Comparison of ENCODE assay signal across 19 cellular contexts in genomic region chr6:166916824-166917223, GRCh38. TPM values are rescaled to one million over a fixed set of nuclear protein-coding genes. Genes with fewer than 3 reads are reported as not detected.
DNase-seq lines count a peak whose midpoint lies in the region; FAIRE-seq and TF ChIP-seq lines count a peak whose summit lies in the region.
"Had no signal": no experiment of that assay in that cellular context is flagged by ENCODE, and none has a peak within 500 bp of the region (broad histone marks: within the 10 kb centered on the region; RNA-seq: fewer than 3 reads in every experiment).

No MANE protein-coding gene starts in this region.

- no peak for TF ChIP-seq POLR2A in GM12892 (IDR thresholded peaks at IDR 0.05; ENCODE audit: low read depth, low read length)

- no peak for DNase-seq in GM12892 (ENCODE audit: insufficient read length)
- DNase-seq in GM19239 (ENCODE audit: insufficient read length, low spot score): no peak
- DNase-seq in small intestine: no peak
- DNase-seq in NCI-H82 (lab: John Stamatoyannopoulos, UW): no peak
- no peak for DNase-seq in activated T-cell treated with anti-CD3 and anti-CD28 coated beads, Interleukin-2, amount 50 U/mL, for 24 hours
- DNase-seq: 8988T; AML-193; Caco-2; Calu3; CD4-positive, alpha-beta T cell; CD8-positive, alpha-beta T cell; DMS79 treated with DMSO at 0.1 percent for 48 hours; GF-D8 had no signal

- peaks cover 21% of the 10 kb centered on the region for H3K36me3 Mint-ChIP-seq in activated T-cell treated with anti-CD3 and anti-CD28 coated beads, Interleukin-2, amount 50 U/mL, for 24 hours (ENCODE audit: low read depth)

- no peak overlapping the region for H3K27ac ChIP-seq in small intestine (ENCODE audit: low read depth in 1 of 2, low read length in 1 of 2)
- H3K27ac ChIP-seq: BLaER1 treated with 17β-estradiol and CSF1 and Interleukin-3, amounts not matched to agents 10 nM and 100 nM; C4-2B had no signal

- H3K4me1 Mint-ChIP-seq in activated T-cell treated with anti-CD3 and anti-CD28 coated beads, Interleukin-2, amount 50 U/mL, for 24 hours (ENCODE audit: low read depth): no peaks in the 10 kb centered on the region

- peaks cover 3% of the 10 kb centered on the region for H3K9me3 Mint-ChIP-seq in activated T-cell treated with anti-CD3 and anti-CD28 coated beads, Interleukin-2, amount 50 U/mL, for 24 hours

- H3K27me3 ChIP-seq in small intestine (ENCODE audit: control insufficient read depth in 2 of 2, insufficient read depth in 2 of 2, low read length in 2 of 2): no peaks in the 10 kb centered on the region
- H3K27me3 ChIP-seq: BLaER1 treated with 17β-estradiol and CSF1 and Interleukin-3, amounts not matched to agents 10 nM and 100 nM had no signal

- H3K4me3 Mint-ChIP-seq in activated T-cell treated with anti-CD3 and anti-CD28 coated beads, Interleukin-2, amount 50 U/mL, for 24 hours: no peak overlapping the region
- H3K4me3 Mint-ChIP-seq: B cell; CD4-positive, alpha-beta T cell; CD8-positive, alpha-beta T cell had no signal

- 21 to 67% (median 40%) methylated on average over 2 of the region's 2 CpGs for WGBS in small intestine, 3 donors

- H3K4me1 ChIP-seq in small intestine (ENCODE audit: control insufficient read depth in 2 of 2, insufficient read depth in 1 of 2, low read depth in 1 of 2, low read length in 1 of 2): no peaks in the 10 kb centered on the region
- H3K4me1 ChIP-seq: Caco-2 had no signal

- no peaks in the 10 kb centered on the region for H3K36me3 ChIP-seq in small intestine (ENCODE audit: control insufficient read depth in 2 of 2, insufficient read depth in 2 of 2, low read length in 2 of 2)

- no peaks in the 10 kb centered on the region for H3K27me3 Mint-ChIP-seq in activated T-cell treated with anti-CD3 and anti-CD28 coated beads, Interleukin-2, amount 50 U/mL, for 24 hours
- H3K27me3 Mint-ChIP-seq: B cell; CD4-positive, alpha-beta T cell had no signal

- FAIRE-seq in GM12892 (lab: Jason Lieb, UNC) (peak; percentile 42), GM19239 (lab: Jason Lieb, UNC) (peak; percentile 56), small intestine (lab: Jason Lieb, UNC) (peak; percentile 23)
- FAIRE-seq: D721Med, GM12891, GM18507 had no signal

- no peak overlapping the region for H3K4me3 ChIP-seq in small intestine (ENCODE audit: low read depth in 1 of 2, low read length in 2 of 2)
- H3K4me3 ChIP-seq: BLaER1 treated with 17β-estradiol and CSF1 and Interleukin-3, amounts not matched to agents 10 nM and 100 nM had no signal

- no peaks in the 10 kb centered on the region for H3K9me3 ChIP-seq in small intestine (ENCODE audit: control insufficient read depth, low read depth)
- H3K9me3 ChIP-seq: Caco-2 had no signal

- H3K27ac Mint-ChIP-seq in activated T-cell treated with anti-CD3 and anti-CD28 coated beads, Interleukin-2, amount 50 U/mL, for 24 hours: no peak overlapping the region
- H3K27ac Mint-ChIP-seq: B cell; CD4-positive, alpha-beta T cell; CD8-positive, alpha-beta T cell had no signal

RNA-seq across cellular contexts. Expression of gene RNASET2, which starts 39.5 kb away (rescaled TPM):
- 158 TPM for polyA plus RNA-seq in GM12892 (2012; ENCODE audit: missing spikeins)
- 10 to 100 TPM; 25.7 to 41.9 (median 41.3) TPM for polyA plus RNA-seq in small intestine
